Comparison of ENCODE assay signal across 11 cellular contexts in the genomic region with DNA sequence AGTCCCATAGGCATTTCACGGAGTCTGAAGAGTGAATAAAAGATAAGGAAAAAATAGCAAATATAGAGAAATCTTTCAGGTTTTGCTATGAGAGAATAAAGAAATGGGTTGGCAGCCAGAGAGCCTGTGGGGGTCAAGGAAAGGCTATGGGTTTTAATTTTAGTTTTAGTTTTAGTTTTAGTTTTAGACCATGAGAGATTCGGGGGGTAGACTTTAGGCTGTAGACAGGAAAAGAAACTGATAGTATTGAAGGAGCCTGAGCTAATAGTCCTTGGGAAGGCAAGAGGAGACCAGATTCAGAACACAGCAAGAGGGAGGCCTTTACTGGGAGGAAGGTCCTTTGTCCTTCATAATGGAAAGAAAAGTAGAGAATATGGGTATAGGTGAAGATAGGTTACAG. TPM values are rescaled to one million over a fixed set of nuclear protein-coding genes. Genes with fewer than 3 reads are reported as not detected.
A peak's percentile ranks its signal among the peaks of the same experiment; 100 is the strongest.
DNase-seq lines count a peak whose midpoint lies in the region; ATAC-seq and TF ChIP-seq lines count a peak whose summit lies in the region.
"Had no signal": no experiment of that assay in that cellular context is flagged by ENCODE, and none has a peak within 500 bp of the region (broad histone marks: within the 10 kb centered on the region; RNA-seq: fewer than 3 reads in every experiment).

No MANE protein-coding gene starts in this region.

- no peak for DNase-seq in activated CD4-positive, alpha-beta T cell treated with anti-CD3 and anti-CD28 coated beads for 36 hours
- no peak for DNase-seq in activated CD4-positive, alpha-beta T cell treated with anti-CD3 and anti-CD28 coated beads for 4 hours
- no peak for DNase-seq in natural killer cell treated with Interleukin-12 subunit alpha and Interleukin-12 subunit beta and Interleukin-15 and Interleukin-18, amount 100 ng/mL, for 72 hours (ENCODE audit: low spot score)
- DNase-seq in uterus (no peak), DMS79 (lab: John Stamatoyannopoulos, UW) (no peak)
- DNase-seq: activated CD4-positive, alpha-beta T cell treated with anti-CD3 and anti-CD28 coated beads, Interleukin-2, amount 50 U/mL, for 4 hours had no signal

- no peaks in the 10 kb centered on the region for H3K27me3 ChIP-seq in uterus
- H3K27me3 ChIP-seq: neural progenitor cell had no signal

- peak; percentile 39 for ATAC-seq in activated CD4-positive, alpha-beta T cell treated with anti-CD3 and anti-CD28 coated beads for 36 hours
- peak; percentile 100 for ATAC-seq in GM21447 (IDR thresholded peaks at IDR 0.05; ENCODE audit: unreplicated experiment)
- ATAC-seq in HG03139 (IDR thresholded peaks at IDR 0.05; ENCODE audit: unreplicated experiment), result peak; percentile 97
- peak; percentile 92 to 99 for ATAC-seq in natural killer cell treated with Interleukin-12 subunit alpha and Interleukin-12 subunit beta and Interleukin-15 and Interleukin-18, amount 100 ng/mL, for 72 hours
- no peak for ATAC-seq in esophagus mucosa
- ATAC-seq: K562 had no signal

- H3K27ac Mint-ChIP-seq in activated CD4-positive, alpha-beta T cell treated with anti-CD3 and anti-CD28 coated beads for 36 hours, result no peak overlapping the region
- H3K27ac Mint-ChIP-seq in natural killer cell treated with Interleukin-12 subunit alpha and Interleukin-12 subunit beta and Interleukin-15 and Interleukin-18, amount 100 ng/mL, for 72 hours, result peak overlapping the region; percentile 71 to 88
- H3K27ac Mint-ChIP-seq: neural progenitor cell had no signal

- H3K27me3 Mint-ChIP-seq in activated CD4-positive, alpha-beta T cell treated with anti-CD3 and anti-CD28 coated beads for 36 hours, result no peaks in the 10 kb centered on the region
- no peaks in the 10 kb centered on the region for H3K27me3 Mint-ChIP-seq in natural killer cell treated with Interleukin-12 subunit alpha and Interleukin-12 subunit beta and Interleukin-15 and Interleukin-18, amount 100 ng/mL, for 72 hours

- no peaks in the 10 kb centered on the region for H3K4me1 ChIP-seq in uterus
- H3K4me1 ChIP-seq: neural progenitor cell had no signal

- H3K9me3 ChIP-seq in uterus, result no peaks in the 10 kb centered on the region

- H3K36me3 Mint-ChIP-seq in activated CD4-positive, alpha-beta T cell treated with anti-CD3 and anti-CD28 coated beads for 36 hours (ENCODE audit: low read depth), result peaks cover 10% of the 10 kb centered on the region
- H3K36me3 Mint-ChIP-seq in natural killer cell treated with Interleukin-12 subunit alpha and Interleukin-12 subunit beta and Interleukin-15 and Interleukin-18, amount 100 ng/mL, for 72 hours, result peaks cover 6% of the 10 kb centered on the region

- TF ChIP-seq POLR2A in uterus (IDR thresholded peaks at IDR 0.05), result no peak

- no peak overlapping the region for H3K4me3 ChIP-seq in uterus
- H3K4me3 ChIP-seq: K562, neural progenitor cell had no signal

- H3K27ac ChIP-seq in uterus, result no peak overlapping the region
- H3K27ac ChIP-seq: neural progenitor cell had no signal

- no peak for TF ChIP-seq CTCF in uterus (IDR thresholded peaks at IDR 0.05)

- POLR2A ChIA-PET in activated CD4-positive, alpha-beta T cell treated with anti-CD3 and anti-CD28 coated beads for 36 hours (lab: Charles Lee), result no interaction called here

- no peaks in the 10 kb centered on the region for H3K9me3 Mint-ChIP-seq in activated CD4-positive, alpha-beta T cell treated with anti-CD3 and anti-CD28 coated beads for 36 hours (ENCODE audit: low read depth)
- peaks cover 2% of the 10 kb centered on the region for H3K9me3 Mint-ChIP-seq in natural killer cell treated with Interleukin-12 subunit alpha and Interleukin-12 subunit beta and Interleukin-15 and Interleukin-18, amount 100 ng/mL, for 72 hours

- peaks cover 17% of the 10 kb centered on the region for H3K4me1 Mint-ChIP-seq in activated CD4-positive, alpha-beta T cell treated with anti-CD3 and anti-CD28 coated beads for 36 hours
- H3K4me1 Mint-ChIP-seq in natural killer cell treated with Interleukin-12 subunit alpha and Interleukin-12 subunit beta and Interleukin-15 and Interleukin-18, amount 100 ng/mL, for 72 hours (ENCODE audit: low read depth in 2 of 2), result peaks cover 30 to 35% of the 10 kb centered on the region in 2 donors
- H3K4me1 Mint-ChIP-seq: neural progenitor cell had no signal

- H3K36me3 ChIP-seq in uterus, result no peaks in the 10 kb centered on the region
- H3K36me3 ChIP-seq: neural progenitor cell had no signal

- CTCF ChIA-PET in activated CD4-positive, alpha-beta T cell treated with anti-CD3 and anti-CD28 coated beads for 36 hours (lab: Charles Lee), result interaction anchor here (3.8 kb wide), 1 partner anchor 20 kb away, joined by 21 read pairs; a partner anchor contains a TSS

- H3K4me3 Mint-ChIP-seq in activated CD4-positive, alpha-beta T cell treated with anti-CD3 and anti-CD28 coated beads for 36 hours, result no peak overlapping the region
- peak overlapping the region; percentile 74 for H3K4me3 Mint-ChIP-seq in natural killer cell treated with Interleukin-12 subunit alpha and Interleukin-12 subunit beta and Interleukin-15 and Interleukin-18, amount 100 ng/mL, for 72 hours
- H3K4me3 Mint-ChIP-seq: neural progenitor cell had no signal

- intact Hi-C loops in activated CD4-positive, alpha-beta T cell treated with anti-CD3 and anti-CD28 coated beads for 36 hours (cut with DNase I, micrococcal nuclease), result no loop called here
- intact Hi-C loops in uterus (cut with DNase I; ENCODE audit: low total_unique reads), result no loop called here

RNA-seq across cellular contexts. Expression of a gene that starts 19.3 kb away (rescaled TPM):
- total RNA-seq in activated CD4-positive, alpha-beta T cell treated with anti-CD3 and anti-CD28 coated beads for 36 hours, result 1 to 10 TPM; 5.4 to 7.3 TPM
- 10 to 100 TPM; 22.6 to 32.6 TPM for total RNA-seq in natural killer cell treated with Interleukin-12 subunit alpha and Interleukin-12 subunit beta and Interleukin-15 and Interleukin-18, amount 100 ng/mL, for 72 hours
- total RNA-seq in uterus, result 10 to 100 TPM; 12.9 to 88.8 (median 31.7) TPM
- 16.3 TPM for total RNA-seq in esophagus mucosa

RNA-seq across cellular contexts. Expression of a gene that starts 21.1 kb away (rescaled TPM):
- total RNA-seq in activated CD4-positive, alpha-beta T cell treated with anti-CD3 and anti-CD28 coated beads for 36 hours, result 1 to 10 TPM; 6.5 to 7.1 TPM
- total RNA-seq in natural killer cell treated with Interleukin-12 subunit alpha and Interleukin-12 subunit beta and Interleukin-15 and Interleukin-18, amount 100 ng/mL, for 72 hours, result 10 to 100 TPM in 1 of 2 donors, 1 to 10 TPM in 1; 6.0 to 11.9 TPM
- 10 to 100 TPM in 2 of 4 donors, 1 to 10 TPM in 2; 8.9 to 20.5 (median 13.1) TPM for total RNA-seq in uterus
- 3.3 TPM for total RNA-seq in esophagus mucosa
